In the genomic region with DNA sequence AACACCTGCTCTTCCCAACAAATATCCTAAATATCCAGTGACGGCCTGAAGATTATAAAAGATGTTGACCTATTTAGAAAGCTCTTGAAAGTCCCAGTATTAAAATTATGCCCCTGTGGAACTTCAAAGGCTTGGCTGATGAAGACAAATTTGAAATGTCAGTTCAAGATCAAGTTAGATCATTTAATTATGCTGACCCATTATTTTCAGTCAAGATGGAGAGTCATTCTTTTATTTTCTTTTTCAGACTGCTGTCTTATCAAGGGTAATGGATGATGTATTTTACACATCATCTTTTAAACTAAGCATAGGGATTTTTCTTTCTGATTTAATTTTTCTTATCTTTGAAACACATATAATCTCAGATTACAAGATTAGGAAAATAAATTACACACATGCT, we compare ENCODE assay signal across 17 cellular contexts.
"Had no signal": no experiment of that assay in that cellular context is flagged by ENCODE, and none has a peak within 500 bp of the region (broad histone marks: within the 10 kb centered on the region; RNA-seq: fewer than 3 reads in every experiment).

No MANE protein-coding gene starts in this region.

- H3K4me1 ChIP-seq: esophagus squamous epithelium had no signal

- H3K4me1 Mint-ChIP-seq: activated naive CD8-positive, alpha-beta T cell treated with anti-CD3 and anti-CD28 coated beads, Interleukin-2, amount 10 ng/mL, durations not matched to agents 7 days and 5 days had no signal

- H3K27me3 ChIP-seq: brain microvascular endothelial cell, esophagus squamous epithelium, transverse colon had no signal

- H3K9me3 ChIP-seq: esophagus squamous epithelium, transverse colon had no signal

- H3K4me3 Mint-ChIP-seq: activated naive CD8-positive, alpha-beta T cell treated with anti-CD3 and anti-CD28 coated beads, Interleukin-2, amount 10 ng/mL, durations not matched to agents 7 days and 5 days; natural killer cell had no signal

- H3K36me3 ChIP-seq: brain microvascular endothelial cell, esophagus squamous epithelium, transverse colon had no signal

- H3K36me3 Mint-ChIP-seq: activated naive CD8-positive, alpha-beta T cell treated with anti-CD3 and anti-CD28 coated beads, Interleukin-2, amount 10 ng/mL, durations not matched to agents 7 days and 5 days; natural killer cell had no signal

- H3K27ac Mint-ChIP-seq: activated naive CD8-positive, alpha-beta T cell treated with anti-CD3 and anti-CD28 coated beads, Interleukin-2, amount 10 ng/mL, durations not matched to agents 7 days and 5 days; natural killer cell had no signal

- DNase-seq: activated CD4-positive, alpha-beta T cell treated with anti-CD3 and anti-CD28 coated beads, Interleukin-2, amount 50 U/mL, for 1 hour; activated naive CD4-positive, alpha-beta T cell; activated naive CD8-positive, alpha-beta T cell treated with anti-CD3 and anti-CD28 coated beads, Interleukin-2, amount 10 ng/mL, durations not matched to agents 7 days and 5 days; brain microvascular endothelial cell; cortex of kidney; effector CD4-positive, alpha-beta T cell; esophagus squamous epithelium; hypothalamus; mesendoderm; natural killer cell; nucleus accumbens; posterior cingulate gyrus; retina; stimulated activated CD4-positive, alpha-beta T cell treated with anti-CD3 and anti-CD28 coated beads, Interleukin-4, amount 100 ng/mL, for 24 hours; stimulated activated naive CD4-positive, alpha-beta T cell treated with Interleukin-2 at 50 U/mL for 16 hours; transverse colon had no signal

- H3K4me3 ChIP-seq: esophagus squamous epithelium, skin epidermis, transverse colon had no signal

- H3K27ac ChIP-seq: brain microvascular endothelial cell, esophagus squamous epithelium, skin epidermis, transverse colon had no signal

- H3K9me3 Mint-ChIP-seq: activated naive CD8-positive, alpha-beta T cell treated with anti-CD3 and anti-CD28 coated beads, Interleukin-2, amount 10 ng/mL, durations not matched to agents 7 days and 5 days; natural killer cell had no signal
